ENCODE assay signal across 8 cellular contexts in genomic region chr5:43020294-43020711, GRCh38. TPM values are rescaled to one million over a fixed set of nuclear protein-coding genes. Genes with fewer than 3 reads are reported as not detected.
DNase-seq lines count a peak whose midpoint lies in the region; ATAC-seq and TF ChIP-seq lines count a peak whose summit lies in the region.

No MANE protein-coding gene starts in this region.

- H3K36me3 ChIP-seq in mucosa of descending colon (ENCODE audit: low read depth) (no peaks in the 10 kb centered on the region), body of pancreas (replicated peaks in 1 of 2; ENCODE audit: insufficient read depth in 1 of 2, low read depth in 2 of 2) (no peaks in the 10 kb centered on the region)

- H3K27ac Mint-ChIP-seq in brain, result peak overlapping the region in 3 of 5 experiments; percentile 96 to 100 (median 98)

- peak in 1 of 2 experiments; percentile 4 for TF ChIP-seq CTCF in brain (conservative IDR thresholded peaks at IDR 0.05)
- no peak for TF ChIP-seq CTCF in mucosa of descending colon (IDR thresholded peaks at IDR 0.05)
- TF ChIP-seq CTCF in body of pancreas (IDR thresholded peaks at IDR 0.05), result no peak

- peak overlapping the region in 2 of 4 donors; percentile 34 to 87 for H3K27ac ChIP-seq in body of pancreas

- DNase-seq in activated T-cell treated with anti-CD3 and anti-CD28 coated beads for 48 hours (ENCODE audit: low read depth) (peak; percentile 23), activated T-cell treated with anti-CD3 and anti-CD28 coated beads for 4 hours (no peak), NCI-H2196 treated with DMSO at 0.1 percent for 48 hours (lab: John Stamatoyannopoulos, UW; ENCODE audit: unreplicated experiment) (peak; percentile 52), mucosa of descending colon (peak in 2 of 3 donors; percentile 42 to 44), islet precursor cell (no peak), body of pancreas (no peak)

- H3K36me3 Mint-ChIP-seq in brain, result no peaks in the 10 kb centered on the region

- H3K27me3 Mint-ChIP-seq in brain, result peaks cover 99% of the 10 kb centered on the region

- H3K4me3 ChIP-seq in mucosa of descending colon (no peak overlapping the region), body of pancreas (no peak overlapping the region)

- H3K4me3 Mint-ChIP-seq in brain, result peak overlapping the region; percentile 92 to 97 (median 94)

- H3K9me3 ChIP-seq in mucosa of descending colon (no peaks in the 10 kb centered on the region), body of pancreas (peaks cover 0 to 11% (median 0%) of the 10 kb centered on the region in 3 donors)

- peaks cover 0 to 5% (median 3%) of the 10 kb centered on the region in 5 experiments for H3K9me3 Mint-ChIP-seq in brain

- intact Hi-C loops in mucosa of descending colon (cut with DNase I, micrococcal nuclease) (no loop called here), body of pancreas (cut with DNase I) (no loop called here)

- H3K4me1 Mint-ChIP-seq in brain, result peaks cover 38% of the 10 kb centered on the region

- no peak for TF ChIP-seq POLR2A in body of pancreas (IDR thresholded peaks at IDR 0.05)

- 11 to 21% methylated on average over 14 of the region's 14 CpGs for WGBS in body of pancreas, 2 donors

- ATAC-seq in HG02798 (IDR thresholded peaks at IDR 0.05; ENCODE audit: poor library complexity, unreplicated experiment) (peak; percentile 14), mucosa of descending colon (peak; percentile 4), body of pancreas (no peak)

- no peaks in the 10 kb centered on the region for H3K4me1 ChIP-seq in mucosa of descending colon (ENCODE audit: low read depth)
- H3K4me1 ChIP-seq in body of pancreas, result peaks cover 4% of the 10 kb centered on the region

- peaks cover 0 to 36% of the 10 kb centered on the region in 2 donors for H3K27me3 ChIP-seq in body of pancreas

RNA-seq across cellular contexts. Expression of gene ANXA2R, which starts 19.8 kb away (rescaled TPM):
- 10.2 TPM for polyA plus RNA-seq in brain (ENCODE audit: insufficient read depth, low read depth, low replicate concordance)
- total RNA-seq in mucosa of descending colon, result 1 to 10 TPM; 1.3 to 2.3 (median 1.8) TPM
- total RNA-seq in body of pancreas, result 1 to 10 TPM in 1 of 2 donors, under 1 TPM in 1; 0.99 to 1.3 TPM

Comparison
In these comparisons a context has a peak if more than half of its experiments do, and no peak if none do; other contexts are left out.
1. DNase-seq: peak in activated T-cell treated with anti-CD3 and anti-CD28 coated beads for 48 hours (single experiment), NCI-H2196 treated with DMSO at 0.1 percent for 48 hours (single experiment) and mucosa of descending colon (2 of 3); none in activated T-cell treated with anti-CD3 and anti-CD28 coated beads for 4 hours (single experiment), islet precursor cell (single experiment) and body of pancreas (0 of 4).